Comparison of ENCODE assay signal across 11 cellular contexts in the genomic region with DNA sequence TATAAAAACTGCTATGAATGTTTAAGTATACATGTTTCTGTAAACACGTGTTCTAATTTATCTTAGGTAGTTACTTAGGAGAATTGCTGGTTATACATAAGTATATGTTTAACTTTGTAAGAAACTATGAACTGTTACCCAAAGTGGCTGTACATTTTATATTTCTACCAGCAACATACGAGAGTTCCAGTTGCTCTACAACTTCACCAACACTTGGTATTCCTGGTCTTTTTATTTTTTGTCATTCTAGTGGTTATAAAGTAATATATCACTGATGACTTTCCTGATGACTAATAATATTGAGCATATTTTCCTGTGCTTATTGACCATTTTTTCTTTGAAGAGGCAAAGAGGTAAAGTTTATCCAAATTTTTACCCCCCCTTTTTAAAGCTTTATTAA.
"Had no signal": no experiment of that assay in that cellular context is flagged by ENCODE, and none has a peak within 500 bp of the region (broad histone marks: within the 10 kb centered on the region; RNA-seq: fewer than 3 reads in every experiment).

No MANE protein-coding gene starts in this region.

- H3K4me2 ChIP-seq: GM23338, KMS-11 had no signal

- H2AFZ ChIP-seq: GM23338 had no signal

- H3K9me3 Mint-ChIP-seq: GM23338, H9, HFFc6 had no signal

- H3K27ac ChIP-seq: HL-60, KMS-11 had no signal

- FAIRE-seq: H1, H54 had no signal

- H3K4me1 Mint-ChIP-seq: GM23338, H9 had no signal

- H3K4me3 Mint-ChIP-seq: GM23338, H9, HFFc6 had no signal

- DNase-seq: H9, HCEC 1CT, HFFc6, IMR-90, Karpas-422, KBM-7 had no signal

- H3K4me3 ChIP-seq: GM23338 had no signal

- H3K27ac Mint-ChIP-seq: GM23338, H9, HFFc6 had no signal

- H3K9ac ChIP-seq: KMS-11 had no signal

- ATAC-seq: GM23338 had no signal
